Comparison of ENCODE assay signal across 1 cellular context in the genomic region with DNA sequence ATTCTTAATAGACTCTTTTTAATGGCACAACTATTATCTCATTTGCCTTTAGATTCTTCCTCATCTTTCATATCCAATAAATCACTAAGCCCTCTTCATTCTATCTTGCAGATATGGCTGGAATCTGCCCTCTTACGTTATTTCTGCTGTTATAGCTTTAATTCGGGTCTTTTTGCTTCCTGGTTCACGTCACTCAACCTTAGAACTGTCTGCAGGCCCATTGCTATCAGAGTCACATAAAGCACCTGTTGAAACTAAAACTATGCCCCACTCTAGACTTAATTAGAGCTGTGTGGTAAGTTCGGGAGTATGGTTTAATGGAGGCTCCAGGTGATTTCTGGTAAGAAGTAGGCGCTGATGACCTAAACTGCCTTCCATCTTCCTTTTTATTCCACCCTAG.
TF ChIP-seq lines count a peak whose summit lies in the region.

No MANE protein-coding gene starts in this region.

TF ChIP-seq in GM12878, 131 proteins besides CTCF, POLR2A, EP300 and RAD21:
- TF ChIP-seq, protein P1, sequence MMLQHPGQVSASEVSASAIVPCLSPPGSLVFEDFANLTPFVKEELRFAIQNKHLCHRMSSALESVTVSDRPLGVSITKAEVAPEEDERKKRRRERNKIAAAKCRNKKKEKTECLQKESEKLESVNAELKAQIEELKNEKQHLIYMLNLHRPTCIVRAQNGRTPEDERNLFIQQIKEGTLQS (IDR thresholded peaks at IDR 0.05; ENCODE audit: borderline replicate concordance, extremely low read depth, low read depth, low read length), result no peak
- TF ChIP-seq, protein P2, sequence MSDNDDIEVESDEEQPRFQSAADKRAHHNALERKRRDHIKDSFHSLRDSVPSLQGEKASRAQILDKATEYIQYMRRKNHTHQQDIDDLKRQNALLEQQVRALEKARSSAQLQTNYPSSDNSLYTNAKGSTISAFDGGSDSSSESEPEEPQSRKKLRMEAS (IDR thresholded peaks at IDR 0.05; ENCODE audit: low read depth, low read length), result no peak
- TF ChIP-seq, protein P3, sequence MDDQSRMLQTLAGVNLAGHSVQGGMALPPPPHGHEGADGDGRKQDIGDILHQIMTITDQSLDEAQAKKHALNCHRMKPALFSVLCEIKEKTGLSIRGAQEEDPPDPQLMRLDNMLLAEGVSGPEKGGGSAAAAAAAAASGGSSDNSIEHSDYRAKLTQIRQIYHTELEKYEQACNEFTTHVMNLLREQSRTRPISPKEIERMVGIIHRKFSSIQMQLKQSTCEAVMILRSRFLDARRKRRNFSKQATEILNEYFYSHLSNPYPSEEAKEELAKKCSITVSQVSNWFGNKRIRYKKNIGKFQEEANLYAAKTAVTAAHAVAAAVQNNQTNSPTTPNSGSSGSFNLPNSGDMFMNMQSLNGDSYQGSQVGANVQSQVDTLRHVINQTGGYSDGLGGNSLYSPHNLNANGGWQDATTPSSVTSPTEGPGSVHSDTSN (IDR thresholded peaks at IDR 0.05; ENCODE audit: insufficient replicate concordance, low read depth, low read length), result peak; percentile 72
- TF ChIP-seq, protein P4, sequence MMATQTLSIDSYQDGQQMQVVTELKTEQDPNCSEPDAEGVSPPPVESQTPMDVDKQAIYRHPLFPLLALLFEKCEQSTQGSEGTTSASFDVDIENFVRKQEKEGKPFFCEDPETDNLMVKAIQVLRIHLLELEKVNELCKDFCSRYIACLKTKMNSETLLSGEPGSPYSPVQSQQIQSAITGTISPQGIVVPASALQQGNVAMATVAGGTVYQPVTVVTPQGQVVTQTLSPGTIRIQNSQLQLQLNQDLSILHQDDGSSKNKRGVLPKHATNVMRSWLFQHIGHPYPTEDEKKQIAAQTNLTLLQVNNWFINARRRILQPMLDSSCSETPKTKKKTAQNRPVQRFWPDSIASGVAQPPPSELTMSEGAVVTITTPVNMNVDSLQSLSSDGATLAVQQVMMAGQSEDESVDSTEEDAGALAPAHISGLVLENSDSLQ (IDR thresholded peaks at IDR 0.05), result peak; percentile 89
